9 cellular contexts compared by ENCODE assay signal in the genomic region with DNA sequence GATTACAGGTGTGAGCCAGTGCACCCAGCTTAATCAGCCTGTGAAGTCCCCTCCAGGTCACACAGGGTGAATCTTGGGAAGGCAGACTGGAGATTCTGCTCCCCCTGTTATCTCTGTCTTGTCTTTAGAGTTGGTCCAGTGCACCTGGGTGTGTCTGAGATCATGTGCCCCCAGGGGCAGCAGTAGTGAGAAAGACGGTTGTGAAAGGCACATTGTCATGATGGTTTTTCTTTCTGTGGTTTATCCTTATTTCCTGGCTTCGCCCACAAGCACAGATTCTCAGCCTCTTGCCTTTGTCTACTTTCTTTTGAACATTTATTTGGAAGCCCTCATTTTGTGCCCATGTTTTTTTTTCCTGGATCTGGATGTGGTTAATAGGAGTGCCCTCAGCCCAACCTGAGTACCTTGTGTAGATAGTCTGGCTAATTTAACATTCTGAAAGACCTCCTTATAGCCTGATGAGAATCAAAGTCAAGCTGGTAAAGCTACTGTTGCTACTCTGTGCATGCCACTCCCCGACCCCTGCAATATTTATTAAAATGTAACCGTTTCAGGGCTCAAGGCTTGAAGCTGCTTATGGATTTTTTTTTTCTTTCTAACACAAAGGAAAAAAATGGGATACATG. TPM values are rescaled to one million over a fixed set of nuclear protein-coding genes. Genes with fewer than 3 reads are reported as not detected.
DNase-seq lines count a peak whose midpoint lies in the region; ATAC-seq and TF ChIP-seq lines count a peak whose summit lies in the region.
"Had no signal": no experiment of that assay in that cellular context is flagged by ENCODE, and none has a peak within 500 bp of the region (broad histone marks: within the 10 kb centered on the region; RNA-seq: fewer than 3 reads in every experiment).

No MANE protein-coding gene starts in this region.

- H3K4me3 ChIP-seq in coronary artery = no peak overlapping the region

- peaks cover 60% of the 10 kb centered on the region for H3K4me1 Mint-ChIP-seq in activated CD4-positive, alpha-beta T cell treated with anti-CD3 and anti-CD28 coated beads, Interleukin-2, amount 10 ng/mL, durations not matched to agents 7 days and 5 days

- peak; percentile 17 for DNase-seq in activated CD4-positive, alpha-beta T cell treated with anti-CD3 and anti-CD28 coated beads, Interleukin-2, amount 10 ng/mL, durations not matched to agents 7 days and 5 days
- DNase-seq in activated CD4-positive, alpha-beta T cell treated with anti-CD3 and anti-CD28 coated beads for 4 hours = no peak
- DNase-seq in SK-MEL-5 (ENCODE audit: low read depth, low spot score) (peak; percentile 73), kidney tubule cell (ENCODE audit: low spot score) (peak; percentile 31), DMS 273 treated with DMSO at 0.1 percent for 48 hours (lab: John Stamatoyannopoulos, UW) (no peak), NCI-H1436 (lab: John Stamatoyannopoulos, UW) (no peak), coronary artery (ENCODE audit: low spot score) (no peak)

- H3K36me3 Mint-ChIP-seq in activated CD4-positive, alpha-beta T cell treated with anti-CD3 and anti-CD28 coated beads, Interleukin-2, amount 10 ng/mL, durations not matched to agents 7 days and 5 days (ENCODE audit: low read depth) = peaks cover 15% of the 10 kb centered on the region

- TF ChIP-seq CTCF in coronary artery (IDR thresholded peaks at IDR 0.05) = no peak

- CTCF ChIA-PET in activated CD4-positive, alpha-beta T cell treated with anti-CD3 and anti-CD28 coated beads, Interleukin-2, amount 10 ng/mL, durations not matched to agents 7 days and 5 days (lab: Charles Lee) = interaction anchor here (0.7 kb wide), 2 partner anchors 52 to 1684 kb away, joined by 3 read pairs; no protein-coding TSS in a partner anchor

- no peaks in the 10 kb centered on the region for H3K27me3 Mint-ChIP-seq in activated CD4-positive, alpha-beta T cell treated with anti-CD3 and anti-CD28 coated beads, Interleukin-2, amount 10 ng/mL, durations not matched to agents 7 days and 5 days

- in situ Hi-C loops in SK-MEL-5 (cut with HindIII; ENCODE audit: low pct_unique_long_range_greater_than_20kb, low sequenced_read_pairs) = no loop called here

- peak overlapping the region; percentile 47 for H3K27ac Mint-ChIP-seq in activated CD4-positive, alpha-beta T cell treated with anti-CD3 and anti-CD28 coated beads, Interleukin-2, amount 10 ng/mL, durations not matched to agents 7 days and 5 days

- H3K4me3 Mint-ChIP-seq in activated CD4-positive, alpha-beta T cell treated with anti-CD3 and anti-CD28 coated beads, Interleukin-2, amount 10 ng/mL, durations not matched to agents 7 days and 5 days = peak overlapping the region; percentile 51

- POLR2A ChIA-PET in activated CD4-positive, alpha-beta T cell treated with anti-CD3 and anti-CD28 coated beads, Interleukin-2, amount 10 ng/mL, durations not matched to agents 7 days and 5 days (lab: Charles Lee) = interaction anchor here (0.6 to 1.1 kb wide), 2 partner anchors 12 to 20 kb away, joined by 3 read pairs; no protein-coding TSS in a partner anchor

- peak; percentile 74 for ATAC-seq in HG03097 (IDR thresholded peaks at IDR 0.05; ENCODE audit: low FRiP score, unreplicated experiment)

- peaks cover 2% of the 10 kb centered on the region for H3K9me3 Mint-ChIP-seq in activated CD4-positive, alpha-beta T cell treated with anti-CD3 and anti-CD28 coated beads, Interleukin-2, amount 10 ng/mL, durations not matched to agents 7 days and 5 days

- no peak overlapping the region for H3K27ac ChIP-seq in coronary artery
- H3K27ac ChIP-seq: C4-2B had no signal

RNA-seq across cellular contexts. Expression of gene UCK2, which starts 23.7 kb away (rescaled TPM):
- 10 to 100 TPM; 22.4 to 23.7 TPM for total RNA-seq in activated CD4-positive, alpha-beta T cell treated with anti-CD3 and anti-CD28 coated beads, Interleukin-2, amount 10 ng/mL, durations not matched to agents 7 days and 5 days
- total RNA-seq in SK-MEL-5 (2014; rRNA removed; shearing (Covaris generic)) = 76.0 and 90.3 TPM in 2 replicates
- polyA plus RNA-seq in SK-MEL-5 (2015; cell fraction: cytosol; rRNA removed) = 85.9 and 94.3 TPM in 2 replicates
- 36.4 and 45.8 TPM in 2 replicates for polyA plus RNA-seq in SK-MEL-5 (2015; cell fraction: nucleus; rRNA removed)

Comparison
In these comparisons a context has a peak if more than half of its experiments do, and no peak if none do; other contexts are left out.
1. DNase-seq: peak in activated CD4-positive, alpha-beta T cell treated with anti-CD3 and anti-CD28 coated beads, Interleukin-2, amount 10 ng/mL, durations not matched to agents 7 days and 5 days (single experiment), SK-MEL-5 (single experiment) and kidney tubule cell (single experiment); none in activated CD4-positive, alpha-beta T cell treated with anti-CD3 and anti-CD28 coated beads for 4 hours (0 of 2), DMS 273 treated with DMSO at 0.1 percent for 48 hours (single experiment), NCI-H1436 (single experiment) and coronary artery (single experiment).